ENCODE assay signal across 8 cellular contexts in the genomic region with DNA sequence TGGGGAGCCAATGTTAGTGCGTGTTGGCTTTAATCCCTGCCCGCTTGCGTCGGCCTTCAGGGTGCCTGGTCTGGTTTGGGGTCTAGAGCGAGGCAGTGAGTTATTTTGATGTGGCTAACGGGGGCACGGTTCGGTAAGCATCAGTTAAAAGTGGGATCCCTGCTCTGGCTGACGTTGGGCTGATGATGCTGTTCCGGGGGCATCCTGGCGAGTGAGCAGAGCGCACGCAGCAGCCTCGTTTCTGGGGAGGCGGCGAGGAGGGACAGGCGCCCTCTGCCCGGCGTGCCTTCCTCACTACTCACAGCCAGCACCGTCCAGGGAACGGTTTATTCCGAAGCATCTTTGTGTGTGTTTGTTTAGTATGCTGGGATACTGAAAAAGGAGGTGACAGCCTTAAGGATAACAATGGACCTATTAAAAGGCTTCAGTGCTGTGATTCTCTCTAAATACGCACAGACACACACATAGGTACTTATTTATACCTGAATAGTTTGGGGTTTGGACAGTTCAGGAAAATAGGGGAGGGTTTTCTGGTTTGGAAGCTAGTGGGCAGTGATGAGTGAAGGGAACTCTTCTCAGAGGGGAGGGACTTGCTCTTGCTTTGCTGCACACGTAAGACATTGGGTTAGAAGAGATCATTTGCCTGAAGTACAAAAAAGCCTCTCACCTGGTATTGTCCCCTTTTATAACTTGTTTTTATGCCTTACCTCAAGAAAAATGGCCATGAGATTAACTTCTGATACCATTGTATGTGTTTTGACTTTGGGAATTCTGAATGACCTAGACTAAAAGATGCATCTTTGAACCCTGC. TPM values are rescaled to one million over a fixed set of nuclear protein-coding genes. Genes with fewer than 3 reads are reported as not detected.
A peak's percentile ranks its signal among the peaks of the same experiment; 100 is the strongest.
DNase-seq lines count a peak whose midpoint lies in the region; ATAC-seq and TF ChIP-seq lines count a peak whose summit lies in the region.

No MANE protein-coding gene starts in this region.

- ATAC-seq in GM21515 (IDR thresholded peaks at IDR 0.05; ENCODE audit: unreplicated experiment) (peak; percentile 24), gastroesophageal sphincter (peak; percentile 33)

- 0% methylated on average over 8 to 9 of the region's 24 CpGs for WGBS in gastroesophageal sphincter (ENCODE audit: low coverage in 1 of 2), 2 donors

- H3K36me3 ChIP-seq in gastroesophageal sphincter, result no peaks in the 10 kb centered on the region
- no peaks in the 10 kb centered on the region for H3K36me3 ChIP-seq in neutrophil

- H3K4me3 ChIP-seq in gastroesophageal sphincter (peak overlapping the region; percentile 72 to 95), neutrophil (ENCODE audit: low read depth in 1 of 2, low read length in 1 of 2) (peak overlapping the region; percentile 49 to 56)

- H3K9me3 ChIP-seq in gastroesophageal sphincter, result no peaks in the 10 kb centered on the region
- no peaks in the 10 kb centered on the region for H3K9me3 ChIP-seq in neutrophil

- peak; percentile 27 to 50 for TF ChIP-seq POLR2A in gastroesophageal sphincter (IDR thresholded peaks at IDR 0.05)

- peaks cover 0 to 78% (median 23%) of the 10 kb centered on the region in 3 donors for H3K4me1 ChIP-seq in gastroesophageal sphincter
- H3K4me1 ChIP-seq in neutrophil (ENCODE audit: control insufficient read depth in 1 of 2, insufficient read depth in 1 of 2, low read depth in 1 of 2, low read length in 1 of 2), result peaks cover 19 to 21% of the 10 kb centered on the region in 2 experiments

- peak overlapping the region; percentile 91 to 96 (median 92) for H3K27ac ChIP-seq in gastroesophageal sphincter
- no peak overlapping the region for H3K27ac ChIP-seq in neutrophil

- H3K27me3 ChIP-seq in gastroesophageal sphincter, result no peaks in the 10 kb centered on the region
- H3K27me3 ChIP-seq in neutrophil, result peaks cover 92% of the 10 kb centered on the region

- DNase-seq in EL, result peak; percentile 77
- DNase-seq in LHCN-M2 (ENCODE audit: low read depth), result peak; percentile 77
- DNase-seq in activated effector memory CD4-positive, alpha-beta T cell treated with anti-CD3 and anti-CD28 coated beads, Interleukin-2, amount 50 U/mL, for 16 hours, result peak; percentile 66
- DNase-seq in central memory CD4-positive, alpha-beta T cell, result no peak
- no peak for DNase-seq in NCI-H1105 treated with DMSO at 0.1 percent for 48 hours (lab: John Stamatoyannopoulos, UW)

- TF ChIP-seq EP300 in gastroesophageal sphincter (IDR thresholded peaks at IDR 0.05), result no peak

- TF ChIP-seq CTCF in gastroesophageal sphincter (IDR thresholded peaks at IDR 0.05) (peak; percentile 12 to 67 (median 32)), neutrophil (IDR thresholded peaks at IDR 0.05) (no peak)

RNA-seq across cellular contexts. Expression of a gene that starts 2.1 kb away (rescaled TPM):
- 96.4 and 102 TPM in 2 replicates for total RNA-seq in LHCN-M2 (2014; rRNA removed)
- 159 TPM for polyA plus RNA-seq in LHCN-M2 (2012)
- total RNA-seq in gastroesophageal sphincter, result 100 to 1,000 TPM; 150 to 342 (median 203) TPM

Comparison
In these comparisons a context has a peak if more than half of its experiments do, and no peak if none do; other contexts are left out.
1. DNase-seq: peak in EL (single experiment), LHCN-M2 (single experiment) and activated effector memory CD4-positive, alpha-beta T cell treated with anti-CD3 and anti-CD28 coated beads, Interleukin-2, amount 50 U/mL, for 16 hours (single experiment); none in central memory CD4-positive, alpha-beta T cell (single experiment) and NCI-H1105 treated with DMSO at 0.1 percent for 48 hours (single experiment).